ENCODE assay signal across 8 cellular contexts in genomic region chr15:82108489-82109078, GRCh38.
DNase-seq lines count a peak whose midpoint lies in the region; ATAC-seq and TF ChIP-seq lines count a peak whose summit lies in the region.

No MANE protein-coding gene starts in this region.

- TF ChIP-seq CTCF in OCI-LY1 (IDR thresholded peaks at IDR 0.05; ENCODE audit: low read length) (peak; percentile 95), esophagus squamous epithelium (IDR thresholded peaks at IDR 0.05) (peak in 5 of 6 experiments; percentile 89 to 96 (median 91)), osteocyte (IDR thresholded peaks at IDR 0.05) (peak; percentile 82)

- no peaks in the 10 kb centered on the region for H3K9me2 ChIP-seq in OCI-LY1 (ENCODE audit: low read depth, low read length)

- H3K27me3 ChIP-seq in OCI-LY1 (ENCODE audit: insufficient read depth, low read length): no peaks in the 10 kb centered on the region
- H3K27me3 ChIP-seq in esophagus squamous epithelium: no peaks in the 10 kb centered on the region

- H3K27me3 Mint-ChIP-seq in osteocyte (ENCODE audit: unreplicated experiment): no peaks in the 10 kb centered on the region

- H3K4me3 ChIP-seq in OCI-LY1 (ENCODE audit: low read depth, low read length, poor library complexity, severe bottlenecking) (no peak overlapping the region), esophagus squamous epithelium (no peak overlapping the region)

- H4K20me1 ChIP-seq in OCI-LY1 (ENCODE audit: insufficient read depth, low read length): no peaks in the 10 kb centered on the region

- no peaks in the 10 kb centered on the region for H3K36me3 Mint-ChIP-seq in osteocyte (ENCODE audit: unreplicated experiment)

- no peaks in the 10 kb centered on the region for H3F3A ChIP-seq in OCI-LY1 (ENCODE audit: insufficient read depth, low read length)

- DNase-seq in A172 (ENCODE audit: low spot score) (peak; percentile 39), esophagus squamous epithelium (lab: John Stamatoyannopoulos, UW) (no peak), osteocyte (ENCODE audit: extremely low spot score, unreplicated experiment) (no peak), ureter (ENCODE audit: low spot score) (peak; percentile 77)
- DNase-seq in activated CD8-positive, alpha-beta memory T cell treated with anti-CD3 and anti-CD28 coated beads, Interleukin-2, amount 50 U/mL, for 48 hours: peak; percentile 89

- H3K4me2 ChIP-seq in OCI-LY1 (ENCODE audit: low read length): no peak overlapping the region

- no peak overlapping the region for H3K9ac ChIP-seq in OCI-LY1 (ENCODE audit: low read length)

- intact Hi-C loops in esophagus squamous epithelium (cut with DNase I): no loop called here

- no peaks in the 10 kb centered on the region for H3K9me3 ChIP-seq in OCI-LY1 (ENCODE audit: low read length)
- H3K9me3 ChIP-seq in esophagus squamous epithelium: no peaks in the 10 kb centered on the region

- H3K4me1 ChIP-seq in OCI-LY1 (ENCODE audit: insufficient read depth, low read length, severe bottlenecking): no peaks in the 10 kb centered on the region
- no peaks in the 10 kb centered on the region for H3K4me1 ChIP-seq in esophagus squamous epithelium

- no peaks in the 10 kb centered on the region for H3K79me2 ChIP-seq in OCI-LY1 (ENCODE audit: insufficient read depth, low read length)

- ATAC-seq in GM18519 (IDR thresholded peaks at IDR 0.05; ENCODE audit: low FRiP score, unreplicated experiment) (peak; percentile 71), HG03103 (IDR thresholded peaks at IDR 0.05; ENCODE audit: low read depth, unreplicated experiment) (peak; percentile 94)

- H3K9me3 Mint-ChIP-seq in osteocyte (ENCODE audit: unreplicated experiment): peaks cover 6% of the 10 kb centered on the region

- 40 to 53% methylated on average over 7 of the region's 9 CpGs for WGBS in esophagus squamous epithelium, 2 donors

- peaks cover 41% of the 10 kb centered on the region for H3K4me1 Mint-ChIP-seq in osteocyte (ENCODE audit: unreplicated experiment)

- no peak overlapping the region for H2AFZ ChIP-seq in OCI-LY1 (ENCODE audit: low read length)

- no peak for TF ChIP-seq POLR2A in esophagus squamous epithelium (IDR thresholded peaks at IDR 0.05)

- H3K27ac ChIP-seq in OCI-LY1 (ENCODE audit: low read depth, low read length, poor library complexity, severe bottlenecking): no peak overlapping the region
- no peak overlapping the region for H3K27ac ChIP-seq in esophagus squamous epithelium

- peak overlapping the region; percentile 40 for H3K27ac Mint-ChIP-seq in osteocyte (ENCODE audit: unreplicated experiment)

- H3K4me3 Mint-ChIP-seq in osteocyte (ENCODE audit: unreplicated experiment): no peak overlapping the region

- H3K36me3 ChIP-seq in OCI-LY1 (ENCODE audit: insufficient read depth, low read length): no peaks in the 10 kb centered on the region
- no peaks in the 10 kb centered on the region for H3K36me3 ChIP-seq in esophagus squamous epithelium

Comparison
In these comparisons a context has a peak if more than half of its experiments do, and no peak if none do; other contexts are left out.
1. DNase-seq: peak in A172 (single experiment), activated CD8-positive, alpha-beta memory T cell treated with anti-CD3 and anti-CD28 coated beads, Interleukin-2, amount 50 U/mL, for 48 hours (single experiment) and ureter (single experiment); none in esophagus squamous epithelium (single experiment) and osteocyte (single experiment).
2. Peak in every context shown above with its lines, with median percentiles within 50 percentile points of each other: CTCF ChIP-seq.